ENCODE assay signal across 25 cellular contexts in genomic region chr4:157751631-157752030, GRCh38.
DNase-seq lines count a peak whose midpoint lies in the region; ATAC-seq, FAIRE-seq and TF ChIP-seq lines count a peak whose summit lies in the region.
"Had no signal": no experiment of that assay in that cellular context is flagged by ENCODE, and none has a peak within 500 bp of the region (broad histone marks: within the 10 kb centered on the region; RNA-seq: fewer than 3 reads in every experiment).

No MANE protein-coding gene starts in this region.

- H3F3A ChIP-seq in SK-N-SH (replicated peaks; ENCODE audit: insufficient read depth): no peaks in the 10 kb centered on the region

- no peak for ATAC-seq in SK-N-SH treated with all-trans-retinoic acid at 6 μM for 48 hours
- ATAC-seq in HG02973 (IDR thresholded peaks at IDR 0.05; ENCODE audit: unreplicated experiment): no peak
- ATAC-seq: A549; CD8-positive, alpha-beta T cell; GM12878 had no signal

- H3K27me3 ChIP-seq in SK-N-SH (ENCODE audit: insufficient read depth): no peaks in the 10 kb centered on the region
- H3K27me3 ChIP-seq in small intestine (ENCODE audit: control insufficient read depth in 2 of 2, insufficient read depth in 2 of 2, low read length in 2 of 2): no peaks in the 10 kb centered on the region
- no peaks in the 10 kb centered on the region for H3K27me3 ChIP-seq in transverse colon
- H3K27me3 ChIP-seq: BLaER1 treated with 17β-estradiol and CSF1 and Interleukin-3, amounts not matched to agents 10 nM and 100 nM had no signal

- no peaks in the 10 kb centered on the region for H3K79me2 ChIP-seq in SK-N-SH (ENCODE audit: insufficient read depth)

- no peak for TF ChIP-seq CTCF in SK-N-SH (IDR thresholded peaks at IDR 0.05)
- TF ChIP-seq CTCF in transverse colon (IDR thresholded peaks at IDR 0.05): no peak

- intact Hi-C loops in transverse colon (cut with DNase I; ENCODE audit: low total_unique reads): no loop called here

- DNase-seq in SK-N-SH (no peak), small intestine (no peak), transverse colon (no peak), T-helper 9 cell (no peak)
- DNase-seq: AML-193; CD4-positive, alpha-beta T cell; CD8-positive, alpha-beta T cell; COR-L47; DMS 273 treated with DMSO at 0.1 percent for 48 hours; DMS153; DMS53; DMS79; DND-41; GDM1 had no signal

- FAIRE-seq in endometrium (lab: Jason Lieb, UNC) (peak; percentile 88), islet of Langerhans (lab: Jason Lieb, UNC) (peak; percentile 38), small intestine (lab: Jason Lieb, UNC) (peak; percentile 55)
- FAIRE-seq: A549, GM12878, GM12892, GM18507 had no signal

- H4K20me1 ChIP-seq in SK-N-SH (ENCODE audit: insufficient read depth): no peaks in the 10 kb centered on the region
- H4K20me1 ChIP-seq: BLaER1 treated with 17β-estradiol and CSF1 and Interleukin-3, amounts not matched to agents 10 nM and 100 nM had no signal

- H3K9me3 ChIP-seq in SK-N-SH (no peaks in the 10 kb centered on the region), small intestine (ENCODE audit: control insufficient read depth, low read depth) (no peaks in the 10 kb centered on the region), transverse colon (no peaks in the 10 kb centered on the region)
- H3K9me3 ChIP-seq: A549; BLaER1 treated with 17β-estradiol and CSF1 and Interleukin-3, amounts not matched to agents 10 nM and 100 nM had no signal

- POLR2A ChIA-PET in SK-N-SH (lab: Yijun Ruan, JAX): no interaction called here

- H3K4me1 ChIP-seq in SK-N-SH (ENCODE audit: control insufficient read depth in 1 of 2, insufficient read depth in 2 of 2, low read depth in 1 of 2, low read length in 1 of 2) (no peaks in the 10 kb centered on the region), small intestine (ENCODE audit: control insufficient read depth in 2 of 2, insufficient read depth in 1 of 2, low read depth in 1 of 2, low read length in 1 of 2) (no peaks in the 10 kb centered on the region), transverse colon (no peaks in the 10 kb centered on the region)
- H3K4me1 ChIP-seq: A549; BLaER1 treated with 17β-estradiol and CSF1 and Interleukin-3, amounts not matched to agents 10 nM and 100 nM had no signal

- H3K4me2 ChIP-seq in SK-N-SH: no peak overlapping the region
- H3K4me2 ChIP-seq: A549; BLaER1 treated with 17β-estradiol and CSF1 and Interleukin-3, amounts not matched to agents 10 nM and 100 nM had no signal

- CTCF ChIA-PET in SK-N-SH (lab: Yijun Ruan, JAX): no interaction called here

- 16% methylated on average over 2 of the region's 2 CpGs for WGBS in SK-N-SH (ENCODE audit: low lambda C conversion rate)
- 71 to 80% (median 76%) methylated on average over 2 of the region's 2 CpGs for WGBS in small intestine, 3 donors
- 60 to 73% methylated on average over 2 of the region's 2 CpGs for WGBS in transverse colon (ENCODE audit: low coverage in 1 of 2), 2 donors

- H3K27ac ChIP-seq in SK-N-SH (ENCODE audit: low read depth in 2 of 2, low read length in 1 of 2): no peak overlapping the region
- H3K27ac ChIP-seq in small intestine (ENCODE audit: low read depth in 1 of 2, low read length in 1 of 2): no peak overlapping the region
- no peak overlapping the region for H3K27ac ChIP-seq in transverse colon
- H3K27ac ChIP-seq: 22Rv1; A549; BLaER1 treated with 17β-estradiol and CSF1 and Interleukin-3, amounts not matched to agents 10 nM and 100 nM; C4-2B had no signal

- TF ChIP-seq EP300 in SK-N-SH (IDR thresholded peaks at IDR 0.05; ENCODE audit: borderline replicate concordance in 1 of 2, low read depth in 1 of 2, low read length in 1 of 2): no peak
- no peak for TF ChIP-seq EP300 in transverse colon (IDR thresholded peaks at IDR 0.05; ENCODE audit: low read depth)

- no peak overlapping the region for H3K9ac ChIP-seq in SK-N-SH
- H3K9ac ChIP-seq: BLaER1 treated with 17β-estradiol and CSF1 and Interleukin-3, amounts not matched to agents 10 nM and 100 nM had no signal

- TF ChIP-seq RAD21 in SK-N-SH (IDR thresholded peaks at IDR 0.05; ENCODE audit: low read length): no peak

- H3K36me3 ChIP-seq in SK-N-SH (replicated peaks in 1 of 2; ENCODE audit: control insufficient read depth in 1 of 2, insufficient read depth in 2 of 2, low read length in 1 of 2) (no peaks in the 10 kb centered on the region), small intestine (ENCODE audit: control insufficient read depth in 2 of 2, insufficient read depth in 2 of 2, low read length in 2 of 2) (no peaks in the 10 kb centered on the region), transverse colon (no peaks in the 10 kb centered on the region)
- H3K36me3 ChIP-seq: BLaER1 treated with 17β-estradiol and CSF1 and Interleukin-3, amounts not matched to agents 10 nM and 100 nM had no signal

- no peak overlapping the region for H2AFZ ChIP-seq in SK-N-SH (ENCODE audit: low read depth)

- H3K4me3 ChIP-seq in SK-N-SH (ENCODE audit: low read depth in 2 of 2, low read length in 1 of 2) (no peak overlapping the region), small intestine (ENCODE audit: low read depth in 1 of 2, low read length in 2 of 2) (no peak overlapping the region), transverse colon (no peak overlapping the region)
- H3K4me3 ChIP-seq: A549; BLaER1 treated with 17β-estradiol and CSF1 and Interleukin-3, amounts not matched to agents 10 nM and 100 nM; GM12878 had no signal

- TF ChIP-seq POLR2A in transverse colon (IDR thresholded peaks at IDR 0.05): no peak

- H3K9me2 ChIP-seq in SK-N-SH: no peaks in the 10 kb centered on the region

- in situ Hi-C loops in transverse colon (cut with MboI; ENCODE audit: low pct_ligation_motif_present in 1 of 4, low pct_unique_long_range_greater_than_20kb in 1 of 4, low sequenced_read_pairs in 3 of 4): no loop called here

TF ChIP-seq in SK-N-SH treated with all-trans-retinoic acid at 6 μM for 48 hours, 23 proteins besides CTCF, POLR2A, EP300 and RAD21:
- TF ChIP-seq TCF4 (CRISPR knock-in tag; IDR thresholded peaks at IDR 0.05; ENCODE audit: borderline replicate concordance) (no peak), ISL1 (CRISPR knock-in tag; IDR thresholded peaks at IDR 0.05) (peak; percentile 91)

TF ChIP-seq in SK-N-SH, 30 proteins besides CTCF, POLR2A, EP300 and RAD21:
- no peak for TF ChIP-seq PBX3 (IDR thresholded peaks at IDR 0.05)
TF ChIP-seq in SK-N-SH: peak in this region for 0.
